In genomic region chr20:44186674-44187053, GRCh38 we compare ENCODE assay signal across 9 cellular contexts. TPM values are rescaled to one million over a fixed set of nuclear protein-coding genes. Genes with fewer than 3 reads are reported as not detected.
DNase-seq lines count a peak whose midpoint lies in the region; ATAC-seq and TF ChIP-seq lines count a peak whose summit lies in the region.
"Had no signal": no experiment of that assay in that cellular context is flagged by ENCODE, and none has a peak within 500 bp of the region (broad histone marks: within the 10 kb centered on the region; RNA-seq: fewer than 3 reads in every experiment).

No MANE protein-coding gene starts in this region.

- H3K27me3 ChIP-seq in H7 (ENCODE audit: control insufficient read depth, insufficient read depth, low read length) = peaks cover 4% of the 10 kb centered on the region
- H3K27me3 ChIP-seq in brain microvascular endothelial cell (replicated peaks) = no peaks in the 10 kb centered on the region
- H3K27me3 ChIP-seq in kidney epithelial cell (ENCODE audit: control insufficient read depth, insufficient read depth, low read length) = peaks cover 2% of the 10 kb centered on the region

- TF ChIP-seq CTCF in brain microvascular endothelial cell (IDR thresholded peaks at IDR 0.05; ENCODE audit: low read depth, low read length, missing control alignments) (no peak), kidney epithelial cell (IDR thresholded peaks at IDR 0.05; ENCODE audit: insufficient read depth, low read length, poor library complexity, severe bottlenecking) (no peak)

- H3K4me3 ChIP-seq in H7 (ENCODE audit: insufficient read depth, low read depth, low read length) (peak overlapping the region; percentile 41), brain microvascular endothelial cell (ENCODE audit: low read depth, low read length) (peak overlapping the region; percentile 46), kidney epithelial cell (ENCODE audit: low read depth, low read length) (peak overlapping the region; percentile 35), skin epidermis (peak overlapping the region in 6 of 7 experiments; percentile 1 to 41 (median 26))

- DNase-seq in H7 (peak; percentile 72), brain microvascular endothelial cell (no peak), kidney epithelial cell (ENCODE audit: low read depth) (no peak), KG1 (lab: John Stamatoyannopoulos, UW) (no peak)

- in situ Hi-C loops in brain microvascular endothelial cell (cut with HindIII; ENCODE audit: low pct_ligation_motif_present, low sequenced_read_pairs) = no loop called here

- H3K27ac ChIP-seq in brain microvascular endothelial cell (no peak overlapping the region), skin epidermis (peak overlapping the region in 10 of 21 experiments; percentile 16 to 73 (median 46))

- H3K36me3 ChIP-seq in H7 (replicated peaks; ENCODE audit: control insufficient read depth, insufficient read depth, low read length) (no peaks in the 10 kb centered on the region), brain microvascular endothelial cell (replicated peaks) (no peaks in the 10 kb centered on the region), kidney epithelial cell (ENCODE audit: control insufficient read depth, insufficient read depth, low read length) (no peaks in the 10 kb centered on the region)

- ATAC-seq in HG03139 (IDR thresholded peaks at IDR 0.05; ENCODE audit: unreplicated experiment) (no peak), GM19035 (IDR thresholded peaks at IDR 0.05; ENCODE audit: unreplicated experiment) (no peak), HG03097 (IDR thresholded peaks at IDR 0.05; ENCODE audit: low FRiP score, unreplicated experiment) (no peak)

RNA-seq across cellular contexts. Expression of gene JPH2, which starts 0.3 kb away (rescaled TPM):
- total RNA-seq in H7 (2014; rRNA removed; shearing (Covaris generic)) = 0.67 and 0.69 TPM in 2 replicates
- total RNA-seq in kidney epithelial cell = 2.4 and 3.0 TPM in 2 replicates
- total RNA-seq: T-helper 2 cell treated with Interferon-gamma antibody and Interleukin-4, amounts not matched to agents 100 ng/mL and 5 ng/mL, for 36 hours had no signal

RNA-seq across cellular contexts. Expression of gene OSER1, which starts 23.9 kb away (rescaled TPM):
- 28.5 and 33.0 TPM in 2 replicates for total RNA-seq in H7 (2014; rRNA removed; shearing (Covaris generic))
- 36.4 and 38.1 TPM in 2 replicates for total RNA-seq in kidney epithelial cell
